ENCODE assay signal across 30 cellular contexts in the genomic region with DNA sequence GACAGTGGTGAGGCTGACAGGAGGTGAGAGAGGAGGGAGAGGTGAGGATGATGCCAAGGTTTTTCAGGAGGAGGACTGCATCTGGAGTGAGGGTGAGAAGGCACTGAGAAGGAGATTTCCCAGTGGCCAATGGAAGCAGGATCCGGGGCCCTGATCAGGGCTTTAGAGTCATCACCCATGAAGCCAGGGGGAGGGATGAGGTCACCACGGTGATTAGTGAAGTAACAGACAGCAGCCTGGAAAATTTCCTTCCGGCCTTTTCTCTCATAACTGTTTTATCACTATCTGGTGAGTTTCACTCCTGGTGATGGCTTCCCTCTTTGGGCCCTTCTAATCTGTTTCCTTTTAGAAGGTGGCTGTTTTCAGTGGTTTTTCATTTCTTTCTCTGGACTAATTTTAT.
DNase-seq lines count a peak whose midpoint lies in the region; ATAC-seq and TF ChIP-seq lines count a peak whose summit lies in the region.
"Had no signal": no experiment of that assay in that cellular context is flagged by ENCODE, and none has a peak within 500 bp of the region (broad histone marks: within the 10 kb centered on the region; RNA-seq: fewer than 3 reads in every experiment).

No MANE protein-coding gene starts in this region.

- peaks cover 5 to 6% of the 10 kb centered on the region in 2 donors for H3K27me3 Mint-ChIP-seq in stimulated activated naive B cell treated with anti-CD40 and anti-IgM and Interleukin-4, amounts not matched to agents 10 μg/mL and 1 μg/mL and 100 μg/mL, for 72 hours
- H3K27me3 Mint-ChIP-seq: activated CD4-positive, alpha-beta memory T cell treated with anti-CD3 and anti-CD28 coated beads, Interleukin-2, amount 10 ng/mL, durations not matched to agents 7 days and 5 days; stimulated activated naive CD8-positive, alpha-beta T cell treated with anti-CD3 and anti-CD28 coated beads, Interleukin-15, Interleukin-2, amounts not matched to agents 100 ng/mL and 50 ng/mL, for 24 hours had no signal

- H3K9me3 Mint-ChIP-seq in stimulated activated naive B cell treated with anti-CD40 and anti-IgM and Interleukin-4, amounts not matched to agents 10 μg/mL and 1 μg/mL and 100 μg/mL, for 72 hours = peaks cover 0 to 5% of the 10 kb centered on the region in 2 donors
- H3K9me3 Mint-ChIP-seq: CD8-positive, alpha-beta T cell; T-helper 2 cell treated with Interferon-gamma antibody and Interleukin-4, amounts not matched to agents 5 μg/mL and 100 μg/mL, for 36 hours had no signal

- no peaks in the 10 kb centered on the region for H3K9me3 ChIP-seq in sigmoid colon
- H3K9me3 ChIP-seq: BE2C, body of pancreas, esophagus squamous epithelium, gastrocnemius medialis, left ventricle myocardium inferior, Peyer's patch had no signal

- H3K4me1 Mint-ChIP-seq in stimulated activated naive B cell treated with anti-CD40 and anti-IgM and Interleukin-4, amounts not matched to agents 10 μg/mL and 1 μg/mL and 100 μg/mL, for 72 hours = no peaks in the 10 kb centered on the region
- H3K4me1 Mint-ChIP-seq: activated CD4-positive, alpha-beta memory T cell treated with anti-CD3 and anti-CD28 coated beads, Interleukin-2, amount 10 ng/mL, durations not matched to agents 7 days and 5 days; immature natural killer cell had no signal

- H3K27ac ChIP-seq in sigmoid colon = peak overlapping the region in 3 of 4 donors; percentile 10 to 56 (median 29)
- H3K27ac ChIP-seq: body of pancreas, esophagus squamous epithelium, gastrocnemius medialis, HL-60, left ventricle myocardium inferior, Peyer's patch had no signal

- no peak for ATAC-seq in stimulated activated naive B cell treated with anti-CD40 and anti-IgM and Interleukin-4, amounts not matched to agents 10 μg/mL and 1 μg/mL and 100 μg/mL, for 72 hours (replicated peaks)
- ATAC-seq: body of pancreas; CD8-positive, alpha-beta T cell; gastrocnemius medialis had no signal

- H3K36me3 Mint-ChIP-seq in stimulated activated naive B cell treated with anti-CD40 and anti-IgM and Interleukin-4, amounts not matched to agents 10 μg/mL and 1 μg/mL and 100 μg/mL, for 72 hours = no peaks in the 10 kb centered on the region
- H3K36me3 Mint-ChIP-seq: CD8-positive, alpha-beta T cell; immature natural killer cell had no signal

- no peaks in the 10 kb centered on the region for H3K27me3 ChIP-seq in sigmoid colon
- H3K27me3 ChIP-seq: BE2C, body of pancreas, esophagus squamous epithelium, gastrocnemius medialis, Peyer's patch had no signal

- peaks cover 0 to 82% (median 52%) of the 10 kb centered on the region in 4 donors for H3K4me1 ChIP-seq in sigmoid colon
- H3K4me1 ChIP-seq: BE2C had no signal

- intact Hi-C loops in sigmoid colon (cut with DNase I) = no loop called here

- no peak overlapping the region for H3K4me3 Mint-ChIP-seq in stimulated activated naive B cell treated with anti-CD40 and anti-IgM and Interleukin-4, amounts not matched to agents 10 μg/mL and 1 μg/mL and 100 μg/mL, for 72 hours
- H3K4me3 Mint-ChIP-seq: activated CD4-positive, alpha-beta memory T cell treated with anti-CD3 and anti-CD28 coated beads, Interleukin-2, amount 10 ng/mL, durations not matched to agents 7 days and 5 days; CD8-positive, alpha-beta T cell; immature natural killer cell; stimulated activated naive CD8-positive, alpha-beta T cell treated with anti-CD3 and anti-CD28 coated beads, Interleukin-15, Interleukin-2, amounts not matched to agents 100 ng/mL and 50 ng/mL, for 24 hours; T-helper 2 cell treated with Interferon-gamma antibody and Interleukin-4, amounts not matched to agents 5 μg/mL and 100 μg/mL, for 36 hours had no signal

- no peaks in the 10 kb centered on the region for H3K36me3 ChIP-seq in sigmoid colon
- H3K36me3 ChIP-seq: BE2C, esophagus squamous epithelium, gastrocnemius medialis, left ventricle myocardium inferior, Peyer's patch had no signal

- TF ChIP-seq POLR2A in sigmoid colon (IDR thresholded peaks at IDR 0.05) = no peak

- no peak overlapping the region for H3K4me3 ChIP-seq in sigmoid colon
- H3K4me3 ChIP-seq: body of pancreas, esophagus squamous epithelium, gastrocnemius medialis, left ventricle myocardium inferior, Peyer's patch had no signal

- H3K27ac Mint-ChIP-seq in stimulated activated naive B cell treated with anti-CD40 and anti-IgM and Interleukin-4, amounts not matched to agents 10 μg/mL and 1 μg/mL and 100 μg/mL, for 72 hours = no peak overlapping the region
- H3K27ac Mint-ChIP-seq: activated CD4-positive, alpha-beta memory T cell treated with anti-CD3 and anti-CD28 coated beads, Interleukin-2, amount 10 ng/mL, durations not matched to agents 7 days and 5 days; CD8-positive, alpha-beta T cell; immature natural killer cell; stimulated activated naive CD8-positive, alpha-beta T cell treated with anti-CD3 and anti-CD28 coated beads, Interleukin-15, Interleukin-2, amounts not matched to agents 100 ng/mL and 50 ng/mL, for 24 hours; T-helper 2 cell treated with Interferon-gamma antibody and Interleukin-4, amounts not matched to agents 5 μg/mL and 100 μg/mL, for 36 hours had no signal

- DNase-seq in EH (ENCODE audit: low read depth) (peak; percentile 45), NCI-H226 (peak; percentile 44), glomerular visceral epithelial cell (ENCODE audit: extremely low spot score) (peak; percentile 38), sigmoid colon (no peak), COR-L47 (lab: John Stamatoyannopoulos, UW) (no peak), cerebellum (ENCODE audit: low spot score) (no peak)
- DNase-seq in stimulated activated naive B cell treated with anti-CD40 and anti-IgM and Interleukin-4, amounts not matched to agents 10 μg/mL and 1 μg/mL and 100 μg/mL, for 72 hours = no peak
- DNase-seq in stimulated activated CD4-positive, alpha-beta T cell treated with anti-CD3 and anti-CD28 coated beads, Interleukin-15, amount 100 ng/mL, for 24 hours = no peak
- DNase-seq: activated CD4-positive, alpha-beta memory T cell treated with anti-CD3 and anti-CD28 coated beads, Interleukin-2, amount 10 ng/mL, durations not matched to agents 7 days and 5 days; activated CD8-positive, alpha-beta memory T cell treated with anti-CD3 and anti-CD28 coated beads, Interleukin-2, amount 50 U/mL, for 4 hours; activated naive CD4-positive, alpha-beta T cell treated with Interleukin-2 at 50 U/mL for 16 hours; BE2C; body of pancreas; CD8-positive, alpha-beta T cell; cerebellar nuclear complex; DMS153; esophagus squamous epithelium; gastrocnemius medialis; hypothalamus; immature natural killer cell; Karpas-422; left ventricle myocardium inferior; NCI-H1417 treated with DMSO at 0.1 percent for 48 hours; NCI-H345; Peyer's patch; SIG-M5; stimulated activated CD4-positive, alpha-beta T cell treated with anti-CD3 and anti-CD28 coated beads, Interleukin-2, amount 100 ng/mL, for 24 hours had no signal

- 81 to 92% methylated on average over 3 of the region's 3 CpGs for WGBS in sigmoid colon, 2 donors

- TF ChIP-seq CTCF in sigmoid colon (IDR thresholded peaks at IDR 0.05) = no peak

- TF ChIP-seq EP300 in sigmoid colon (IDR thresholded peaks at IDR 0.05) = no peak

Comparison
In these comparisons a context has a peak if more than half of its experiments do, and no peak if none do; other contexts are left out.
1. DNase-seq: peak in EH (single experiment), NCI-H226 (single experiment) and glomerular visceral epithelial cell (single experiment); none in sigmoid colon (single experiment), COR-L47 (single experiment), stimulated activated naive B cell treated with anti-CD40 and anti-IgM and Interleukin-4, amounts not matched to agents 10 μg/mL and 1 μg/mL and 100 μg/mL, for 72 hours (single experiment), cerebellum (single experiment) and stimulated activated CD4-positive, alpha-beta T cell treated with anti-CD3 and anti-CD28 coated beads, Interleukin-15, amount 100 ng/mL, for 24 hours (single experiment).